31 cellular contexts compared by ENCODE assay signal in the genomic region with DNA sequence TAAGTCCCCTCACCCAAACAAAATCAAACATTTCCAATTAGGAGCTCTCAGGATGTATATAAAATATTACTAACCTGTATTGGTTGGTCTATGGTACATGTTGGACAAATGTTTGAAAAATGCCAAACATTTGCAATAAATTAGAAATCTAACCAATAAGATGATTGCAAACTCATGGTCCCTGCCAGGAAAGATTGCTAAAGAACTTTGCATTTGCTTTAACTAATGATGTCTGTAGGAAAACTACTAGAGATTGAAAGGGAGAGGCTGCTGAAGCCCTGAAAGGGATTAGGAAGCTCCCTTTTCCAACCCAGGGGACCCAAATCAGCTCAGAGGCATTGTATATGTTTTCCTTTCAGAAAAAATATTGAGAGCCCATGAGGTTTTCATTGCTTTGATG. TPM values are rescaled to one million over a fixed set of nuclear protein-coding genes. Genes with fewer than 3 reads are reported as not detected.
DNase-seq lines count a peak whose midpoint lies in the region; ATAC-seq, FAIRE-seq and TF ChIP-seq lines count a peak whose summit lies in the region.
"Had no signal": no experiment of that assay in that cellular context is flagged by ENCODE, and none has a peak within 500 bp of the region (broad histone marks: within the 10 kb centered on the region; RNA-seq: fewer than 3 reads in every experiment).

No MANE protein-coding gene starts in this region.

- H3K27ac ChIP-seq in SK-N-MC (0 out of 2 replicates have a peak overlapping the region, but pooled peaks have one; percentile 5), brain microvascular endothelial cell (no peak overlapping the region)
- H3K27ac ChIP-seq: A549, cardiac muscle cell, VCaP had no signal

- peaks cover 5% of the 10 kb centered on the region for H3K36me3 ChIP-seq in ES-I3 (ENCODE audit: insufficient read depth, low read length)
- no peaks in the 10 kb centered on the region for H3K36me3 ChIP-seq in SK-N-MC (ENCODE audit: insufficient read depth, low read length)
- no peaks in the 10 kb centered on the region for H3K36me3 ChIP-seq in brain microvascular endothelial cell (replicated peaks)
- H3K36me3 ChIP-seq: BE2C, cardiac muscle cell had no signal

- in situ Hi-C loops in brain microvascular endothelial cell (cut with HindIII; ENCODE audit: low pct_ligation_motif_present, low sequenced_read_pairs) = no loop called here

- peaks cover 84% of the 10 kb centered on the region for H3K27me3 Mint-ChIP-seq in mesothelial cell of epicardium (ENCODE audit: low read depth)

- no peak for FAIRE-seq in D721Med (lab: Jason Lieb, UNC)
- FAIRE-seq: A549, endothelial cell of umbilical vein, H54, RCC 7860 had no signal

- no peak for TF ChIP-seq CTCF in mesothelial cell of epicardium (IDR thresholded peaks at IDR 0.05; ENCODE audit: unreplicated experiment)
- no peak for TF ChIP-seq CTCF in brain microvascular endothelial cell (IDR thresholded peaks at IDR 0.05; ENCODE audit: low read depth, low read length, missing control alignments)
- no peak for TF ChIP-seq CTCF in D721Med (IDR thresholded peaks at IDR 0.05; ENCODE audit: insufficient read depth, missing control alignments)

- H3K27me3 ChIP-seq in brain microvascular endothelial cell (replicated peaks) = peaks cover 72% of the 10 kb centered on the region

- H3K4me3 ChIP-seq in SK-N-MC (peak overlapping the region; percentile 42), brain microvascular endothelial cell (ENCODE audit: low read depth, low read length) (no peak overlapping the region)
- H3K4me3 ChIP-seq: A549 had no signal

- H3K9me3 ChIP-seq in ES-I3 (ENCODE audit: control insufficient read depth, insufficient read depth, low read length) (no peaks in the 10 kb centered on the region), SK-N-MC (ENCODE audit: low read depth, low read length) (no peaks in the 10 kb centered on the region)
- H3K9me3 ChIP-seq: A549, BE2C had no signal

- H3K9ac ChIP-seq in ES-I3 (ENCODE audit: low read depth, low read length) (peak overlapping the region; percentile 60), SK-N-MC (ENCODE audit: insufficient read length) (no peak overlapping the region)

- ATAC-seq in HG02623 (IDR thresholded peaks at IDR 0.05; ENCODE audit: unreplicated experiment) = no peak
- ATAC-seq: A549; naive thymus-derived CD4-positive, alpha-beta T cell; sciatic nerve had no signal

- H3K9me3 Mint-ChIP-seq in mesothelial cell of epicardium = no peaks in the 10 kb centered on the region
- H3K9me3 Mint-ChIP-seq: naive thymus-derived CD4-positive, alpha-beta T cell had no signal

- no peak for DNase-seq in SK-N-MC (ENCODE audit: low read depth, low spot score)
- peak; percentile 28 for DNase-seq in fibroblast of gingiva (ENCODE audit: low read depth)
- DNase-seq in mesothelial cell of epicardium (ENCODE audit: low spot score in 2 of 2, unreplicated experiment in 2 of 2) = no peak
- DNase-seq in brain microvascular endothelial cell = no peak
- DNase-seq in D721Med (ENCODE audit: insufficient read length, low spot score) = no peak
- DNase-seq in DMS 273 treated with DMSO at 0.1 percent for 48 hours (lab: John Stamatoyannopoulos, UW) = no peak
- DNase-seq: activated CD4-positive, alpha-beta T cell treated with anti-CD3 and anti-CD28 coated beads, Interleukin-2, amount 50 U/mL, for 4 hours; activated CD8-positive, alpha-beta memory T cell treated with anti-CD3 and anti-CD28 coated beads, Interleukin-2, amount 50 U/mL, for 48 hours; activated effector memory CD4-positive, alpha-beta T cell treated with Interleukin-2 at 50 U/mL for 16 hours; BE2C; dermis blood vessel endothelial cell; kidney glomerular epithelial cell; mammary epithelial cell; naive thymus-derived CD4-positive, alpha-beta T cell; NCI-H146; NCI-H2171; posterior cingulate gyrus; T-helper 2 cell had no signal

- H3K4me1 ChIP-seq in ES-I3 (ENCODE audit: insufficient read depth, low read length) = peaks cover under 1% of the 10 kb centered on the region; the same call in 1 of the 2 replicates
- H3K4me1 ChIP-seq: A549, BE2C had no signal

- peaks cover 34% of the 10 kb centered on the region for H3K4me1 Mint-ChIP-seq in mesothelial cell of epicardium

- H3K4me3 Mint-ChIP-seq in mesothelial cell of epicardium = peak overlapping the region; percentile 67

- no peak overlapping the region for H3K27ac Mint-ChIP-seq in mesothelial cell of epicardium
- H3K27ac Mint-ChIP-seq: naive thymus-derived CD4-positive, alpha-beta T cell had no signal

- H3K36me3 Mint-ChIP-seq in mesothelial cell of epicardium = no peaks in the 10 kb centered on the region

RNA-seq across cellular contexts. Expression of a gene that starts 1.7 kb away (rescaled TPM):
- 22.8 to 27.1 TPM (median 23.8 TPM) in 3 replicates for total RNA-seq in mesothelial cell of epicardium
- total RNA-seq: Daoy; dermis blood vessel endothelial cell; endothelial cell of umbilical vein; fibroblast of villous mesenchyme; mammary epithelial cell; naive thymus-derived CD4-positive, alpha-beta T cell; SK-MEL-5 had no signal

RNA-seq across cellular contexts. Expression of a gene that starts 27.3 kb away (rescaled TPM):
- total RNA-seq in mesothelial cell of epicardium = 2.3 to 4.3 TPM (median 2.5 TPM) in 3 replicates
- total RNA-seq: Daoy, dermis blood vessel endothelial cell, endothelial cell of umbilical vein, fibroblast of villous mesenchyme, subcutaneous adipose tissue had no signal
